Comparison of ENCODE assay signal across 16 cellular contexts in genomic region chr2:188811522-188811921, GRCh38.
DNase-seq lines count a peak whose midpoint lies in the region; ATAC-seq and TF ChIP-seq lines count a peak whose summit lies in the region.
"Had no signal": no experiment of that assay in that cellular context is flagged by ENCODE, and none has a peak within 500 bp of the region (broad histone marks: within the 10 kb centered on the region; RNA-seq: fewer than 3 reads in every experiment).

No MANE protein-coding gene starts in this region.

- peak; percentile 63; the same call in 2 of the 3 replicates for ATAC-seq in RWPE2 (ENCODE audit: low read depth)
- no peak for ATAC-seq in activated CD8-positive, alpha-beta T cell treated with anti-CD3 and anti-CD28 coated beads for 36 hours
- ATAC-seq: stimulated activated memory B cell treated with anti-CD40 and anti-IgM and Interleukin-4, amounts not matched to agents 10 μg/mL and 1 μg/mL and 100 μg/mL, for 72 hours had no signal

- H3K9me3 ChIP-seq in RWPE2 (ENCODE audit: severe bottlenecking) (no peaks in the 10 kb centered on the region), OCI-LY7 (ENCODE audit: low read length) (no peaks in the 10 kb centered on the region)
- H3K9me3 ChIP-seq: pancreas, SJCRH30 had no signal

- H3K9me2 ChIP-seq in OCI-LY7 (ENCODE audit: insufficient read depth, low read length) = no peaks in the 10 kb centered on the region

- no peaks in the 10 kb centered on the region for H3K27me3 Mint-ChIP-seq in activated CD8-positive, alpha-beta T cell treated with anti-CD3 and anti-CD28 coated beads for 36 hours
- H3K27me3 Mint-ChIP-seq: memory B cell; stimulated activated memory B cell treated with anti-CD40 and anti-IgM and Interleukin-4, amounts not matched to agents 10 μg/mL and 1 μg/mL and 100 μg/mL, for 72 hours had no signal

- no peaks in the 10 kb centered on the region for H3K27me3 ChIP-seq in RWPE2 (ENCODE audit: insufficient read depth, poor library complexity, severe bottlenecking)
- H3K27me3 ChIP-seq: pancreas, SJCRH30 had no signal

- POLR2A ChIA-PET in activated CD8-positive, alpha-beta T cell treated with anti-CD3 and anti-CD28 coated beads for 36 hours (lab: Charles Lee) = no interaction called here
- POLR2A ChIA-PET in OCI-LY7 (lab: Charles Lee) = no interaction called here

- CTCF ChIA-PET in activated CD8-positive, alpha-beta T cell treated with anti-CD3 and anti-CD28 coated beads for 36 hours (lab: Charles Lee) = no interaction called here
- CTCF ChIA-PET in OCI-LY7 (lab: Charles Lee; ENCODE audit: unreplicated experiment) = no interaction called here

- no peak overlapping the region for H2AFZ ChIP-seq in OCI-LY7 (ENCODE audit: low read length)

- H3K27ac Mint-ChIP-seq in activated CD8-positive, alpha-beta T cell treated with anti-CD3 and anti-CD28 coated beads for 36 hours = no peak overlapping the region
- H3K27ac Mint-ChIP-seq: memory B cell; stimulated activated memory B cell treated with anti-CD40 and anti-IgM and Interleukin-4, amounts not matched to agents 10 μg/mL and 1 μg/mL and 100 μg/mL, for 72 hours had no signal

- H3K4me2 ChIP-seq in OCI-LY7 (ENCODE audit: low read length) = no peak overlapping the region

- H3K9me3 Mint-ChIP-seq in activated CD8-positive, alpha-beta T cell treated with anti-CD3 and anti-CD28 coated beads for 36 hours = no peaks in the 10 kb centered on the region

- H3K4me3 Mint-ChIP-seq in activated CD8-positive, alpha-beta T cell treated with anti-CD3 and anti-CD28 coated beads for 36 hours = no peak overlapping the region
- H3K4me3 Mint-ChIP-seq: memory B cell; stimulated activated memory B cell treated with anti-CD40 and anti-IgM and Interleukin-4, amounts not matched to agents 10 μg/mL and 1 μg/mL and 100 μg/mL, for 72 hours had no signal

- H4K20me1 ChIP-seq in OCI-LY7 (ENCODE audit: insufficient read depth, low read length) = no peaks in the 10 kb centered on the region

- H3K27ac ChIP-seq in RWPE2 (ENCODE audit: poor library complexity, severe bottlenecking) (peak overlapping the region; percentile 15), OCI-LY7 (ENCODE audit: low read depth, low read length, poor library complexity, severe bottlenecking) (no peak overlapping the region)
- H3K27ac ChIP-seq: pancreas, SJCRH30 had no signal

- TF ChIP-seq CTCF in RWPE2 (IDR thresholded peaks at IDR 0.05; ENCODE audit: poor library complexity, severe bottlenecking) (no peak), fibroblast of mammary gland (conservative IDR thresholded peaks at IDR 0.05; ENCODE audit: control insufficient read depth, insufficient read depth, low read depth, low read length) (no peak), OCI-LY7 (conservative IDR thresholded peaks at IDR 0.05; ENCODE audit: low read length) (no peak)
- TF ChIP-seq CTCF in activated CD8-positive, alpha-beta T cell treated with anti-CD3 and anti-CD28 coated beads for 36 hours (IDR thresholded peaks at IDR 0.05) = no peak

- H3K4me3 ChIP-seq in RWPE2 (ENCODE audit: severe bottlenecking) (no peak overlapping the region), fibroblast of mammary gland (ENCODE audit: control insufficient read depth, low read depth, low read length) (no peak overlapping the region), OCI-LY7 (ENCODE audit: low read depth, low read length, poor library complexity, severe bottlenecking) (no peak overlapping the region)
- H3K4me3 ChIP-seq: pancreas, SJCRH30 had no signal

- H3K36me3 Mint-ChIP-seq in activated CD8-positive, alpha-beta T cell treated with anti-CD3 and anti-CD28 coated beads for 36 hours (ENCODE audit: low read depth) = no peaks in the 10 kb centered on the region
- H3K36me3 Mint-ChIP-seq: memory B cell; stimulated activated memory B cell treated with anti-CD40 and anti-IgM and Interleukin-4, amounts not matched to agents 10 μg/mL and 1 μg/mL and 100 μg/mL, for 72 hours had no signal

- peak; percentile 84 for DNase-seq in EH (ENCODE audit: low read depth)
- no peak for DNase-seq in RWPE2 (ENCODE audit: low spot score)
- peak; percentile 89 for DNase-seq in fibroblast of mammary gland (ENCODE audit: low read depth)
- DNase-seq in renal cortical epithelial cell (ENCODE audit: low read depth) = peak; percentile 35
- no peak for DNase-seq in activated CD8-positive, alpha-beta T cell treated with anti-CD3 and anti-CD28 coated beads for 36 hours
- no peak for DNase-seq in NCI-H2107 (lab: John Stamatoyannopoulos, UW)
- no peak for DNase-seq in OCI-LY7 (ENCODE audit: low spot score)
- DNase-seq in HT-29 (ENCODE audit: low spot score) = no peak
- DNase-seq: activated CD4-positive, CD25-positive, alpha-beta regulatory T cell; activated T-cell treated with anti-CD3 and anti-CD28 coated beads for 4 hours; effector memory CD4-positive, alpha-beta T cell; GF-D8; pancreas; SJCRH30 had no signal

- BruUV-seq in OCI-LY7 (replicated peaks; lab: Mats Ljungman, UMichigan) = no TSS peak

- H3K36me3 ChIP-seq in RWPE2 (ENCODE audit: low read depth) (no peaks in the 10 kb centered on the region), OCI-LY7 (ENCODE audit: insufficient read depth, low read length) (no peaks in the 10 kb centered on the region)
- H3K36me3 ChIP-seq: pancreas, SJCRH30 had no signal

- H3K4me1 ChIP-seq in RWPE2 (ENCODE audit: insufficient read depth, poor library complexity, severe bottlenecking) (peaks cover 5% of the 10 kb centered on the region), OCI-LY7 (ENCODE audit: insufficient read depth, low read length, poor library complexity, severe bottlenecking) (no peaks in the 10 kb centered on the region)
- H3K4me1 ChIP-seq: pancreas had no signal

- intact Hi-C loops in activated CD8-positive, alpha-beta T cell treated with anti-CD3 and anti-CD28 coated beads for 36 hours (cut with micrococcal nuclease) = no loop called here
- intact Hi-C loops in OCI-LY7 (cut with micrococcal nuclease; ENCODE audit: unreplicated experiment) = no loop called here

- no peaks in the 10 kb centered on the region for H3K4me1 Mint-ChIP-seq in activated CD8-positive, alpha-beta T cell treated with anti-CD3 and anti-CD28 coated beads for 36 hours (ENCODE audit: low read depth)
- H3K4me1 Mint-ChIP-seq: memory B cell; stimulated activated memory B cell treated with anti-CD40 and anti-IgM and Interleukin-4, amounts not matched to agents 10 μg/mL and 1 μg/mL and 100 μg/mL, for 72 hours had no signal

- H3K79me2 ChIP-seq in OCI-LY7 (ENCODE audit: insufficient read depth, low read depth, low read length) = no peaks in the 10 kb centered on the region

Comparison
In these comparisons a context has a peak if more than half of its experiments do, and no peak if none do; other contexts are left out.
1. DNase-seq: peak in EH (single experiment), fibroblast of mammary gland (single experiment) and renal cortical epithelial cell (single experiment); none in RWPE2 (single experiment), activated CD8-positive, alpha-beta T cell treated with anti-CD3 and anti-CD28 coated beads for 36 hours (single experiment), NCI-H2107 (single experiment), OCI-LY7 (single experiment) and HT-29 (single experiment).